In genomic region chr5:3888290-3888689, GRCh38 we compare ENCODE assay signal across 15 cellular contexts.
A peak's percentile ranks its signal among the peaks of the same experiment; 100 is the strongest.
DNase-seq lines count a peak whose midpoint lies in the region; ATAC-seq and TF ChIP-seq lines count a peak whose summit lies in the region.
"Had no signal": no experiment of that assay in that cellular context is flagged by ENCODE, and none has a peak within 500 bp of the region (broad histone marks: within the 10 kb centered on the region; RNA-seq: fewer than 3 reads in every experiment).

No MANE protein-coding gene starts in this region.

- peaks cover 0 to 12% (median 5%) of the 10 kb centered on the region in 11 experiments; a peak in 6 of 22 replicates for H3K9me3 ChIP-seq in BLaER1 treated with 17β-estradiol and CSF1 and Interleukin-3, amounts not matched to agents 10 nM and 100 nM (replicated peaks in 1 of 11)
- H3K9me3 ChIP-seq in KOPT-K1 (ENCODE audit: insufficient read depth, low read length, poor library complexity, severe bottlenecking) (peaks cover 16% of the 10 kb centered on the region), neural progenitor cell (ENCODE audit: low read depth) (no peaks in the 10 kb centered on the region), thymus (ENCODE audit: control insufficient read depth) (no peaks in the 10 kb centered on the region)

- H3K27me3 Mint-ChIP-seq in neural progenitor cell (ENCODE audit: insufficient read depth, low read depth), result peaks cover 4% of the 10 kb centered on the region
- no peaks in the 10 kb centered on the region for H3K27me3 Mint-ChIP-seq in stimulated activated naive CD8-positive, alpha-beta T cell treated with anti-CD3 and anti-CD28 coated beads, Interleukin-15, amount 100 ng/mL, for 72 hours
- H3K27me3 Mint-ChIP-seq: CD4-positive, alpha-beta T cell; CD8-positive, alpha-beta memory T cell had no signal

- no peak for DNase-seq in neural progenitor cell (ENCODE audit: low spot score)
- no peak for DNase-seq in stimulated activated naive CD8-positive, alpha-beta T cell treated with anti-CD3 and anti-CD28 coated beads, Interleukin-15, amount 100 ng/mL, for 72 hours
- no peak for DNase-seq in T-helper 1 cell
- DNase-seq: CD4-positive, alpha-beta T cell; CD8-positive, alpha-beta memory T cell; DMS 273 treated with DMSO at 0.1 percent for 48 hours; DMS79; GOT3; H7; HCEC 1CT had no signal

- H3K4me1 Mint-ChIP-seq in neural progenitor cell, result peaks cover 16% of the 10 kb centered on the region
- peaks cover 5% of the 10 kb centered on the region for H3K4me1 Mint-ChIP-seq in stimulated activated naive CD8-positive, alpha-beta T cell treated with anti-CD3 and anti-CD28 coated beads, Interleukin-15, amount 100 ng/mL, for 72 hours

- H3K4me3 Mint-ChIP-seq in neural progenitor cell, result peak overlapping the region; percentile 27
- H3K4me3 Mint-ChIP-seq in stimulated activated naive CD8-positive, alpha-beta T cell treated with anti-CD3 and anti-CD28 coated beads, Interleukin-15, amount 100 ng/mL, for 72 hours, result no peak overlapping the region
- H3K4me3 Mint-ChIP-seq: CD14-positive monocyte; CD4-positive, alpha-beta T cell; CD8-positive, alpha-beta memory T cell had no signal

- H3K9ac ChIP-seq in BLaER1 treated with 17β-estradiol and CSF1 and Interleukin-3, amounts not matched to agents 10 nM and 100 nM, result no peak overlapping the region
- H3K9ac ChIP-seq in neural progenitor cell, result no peak overlapping the region

- H3K27ac Mint-ChIP-seq in neural progenitor cell, result no peak overlapping the region
- no peak overlapping the region for H3K27ac Mint-ChIP-seq in stimulated activated naive CD8-positive, alpha-beta T cell treated with anti-CD3 and anti-CD28 coated beads, Interleukin-15, amount 100 ng/mL, for 72 hours
- H3K27ac Mint-ChIP-seq: CD14-positive monocyte; CD4-positive, alpha-beta T cell; CD8-positive, alpha-beta memory T cell had no signal

- H3F3A ChIP-seq in neural progenitor cell (ENCODE audit: low read depth), result no peaks in the 10 kb centered on the region

- H3K36me3 ChIP-seq in BLaER1 treated with 17β-estradiol and CSF1 and Interleukin-3, amounts not matched to agents 10 nM and 100 nM, result no peaks in the 10 kb centered on the region
- H3K36me3 ChIP-seq in KOPT-K1 (ENCODE audit: insufficient read depth, low read length) (no peaks in the 10 kb centered on the region), neural progenitor cell (no peaks in the 10 kb centered on the region), thymus (ENCODE audit: control insufficient read depth, insufficient read depth) (no peaks in the 10 kb centered on the region)

- 39% methylated on average over 6 of the region's 6 CpGs for WGBS in thymus

- no peaks in the 10 kb centered on the region for H3K36me3 Mint-ChIP-seq in neural progenitor cell
- H3K36me3 Mint-ChIP-seq: CD14-positive monocyte; CD8-positive, alpha-beta memory T cell had no signal

- H3K27me3 ChIP-seq in BLaER1 treated with 17β-estradiol and CSF1 and Interleukin-3, amounts not matched to agents 10 nM and 100 nM, result no peaks in the 10 kb centered on the region
- no peaks in the 10 kb centered on the region for H3K27me3 ChIP-seq in neural progenitor cell
- H3K27me3 ChIP-seq in thymus (ENCODE audit: control insufficient read depth, insufficient read depth), result no peaks in the 10 kb centered on the region

- H3K79me2 ChIP-seq in neural progenitor cell (ENCODE audit: low read depth), result no peaks in the 10 kb centered on the region

- H3K27ac ChIP-seq in BLaER1 treated with 17β-estradiol and CSF1 and Interleukin-3, amounts not matched to agents 10 nM and 100 nM, result peak overlapping the region in 7 of 11 experiments; percentile 11 to 84 (median 46); a peak in 10 of 22 replicates
- H3K27ac ChIP-seq in KOPT-K1 (ENCODE audit: low read depth, low read length, poor library complexity, severe bottlenecking), result peak overlapping the region; percentile 74
- no peak overlapping the region for H3K27ac ChIP-seq in neural progenitor cell
- peak overlapping the region; percentile 40 for H3K27ac ChIP-seq in thymus (ENCODE audit: low read depth)

- H3K4me2 ChIP-seq in BLaER1 treated with 17β-estradiol and CSF1 and Interleukin-3, amounts not matched to agents 10 nM and 100 nM, result peak overlapping the region in 8 of 11 experiments; percentile 63 to 84 (median 79); a peak in 16 of 22 replicates
- H3K4me2 ChIP-seq in neural progenitor cell, result no peak overlapping the region

- peaks cover 35 to 88% (median 77%) of the 10 kb centered on the region in 10 experiments for H3K4me1 ChIP-seq in BLaER1 treated with 17β-estradiol and CSF1 and Interleukin-3, amounts not matched to agents 10 nM and 100 nM
- H3K4me1 ChIP-seq in neural progenitor cell (peaks cover 10% of the 10 kb centered on the region), thymus (ENCODE audit: control insufficient read depth, insufficient read depth, low read length) (peaks cover 62% of the 10 kb centered on the region)

- H3K9me3 Mint-ChIP-seq in neural progenitor cell, result peaks cover 7% of the 10 kb centered on the region
- peaks cover 0 to 6% of the 10 kb centered on the region in 2 donors for H3K9me3 Mint-ChIP-seq in stimulated activated naive CD8-positive, alpha-beta T cell treated with anti-CD3 and anti-CD28 coated beads, Interleukin-15, amount 100 ng/mL, for 72 hours

- no peaks in the 10 kb centered on the region for H4K20me1 ChIP-seq in BLaER1 treated with 17β-estradiol and CSF1 and Interleukin-3, amounts not matched to agents 10 nM and 100 nM
- no peaks in the 10 kb centered on the region for H4K20me1 ChIP-seq in neural progenitor cell (ENCODE audit: low read depth)

- no peak overlapping the region for H2AFZ ChIP-seq in neural progenitor cell (replicated peaks)

- no peak for TF ChIP-seq CTCF in neural progenitor cell (IDR thresholded peaks at IDR 0.05)

- H3K4me3 ChIP-seq in BLaER1 treated with 17β-estradiol and CSF1 and Interleukin-3, amounts not matched to agents 10 nM and 100 nM, result no peak overlapping the region
- H3K4me3 ChIP-seq in neural progenitor cell (no peak overlapping the region), thymus (ENCODE audit: low read length) (no peak overlapping the region)

- no peak for ATAC-seq in stimulated activated naive CD8-positive, alpha-beta T cell treated with anti-CD3 and anti-CD28 coated beads, Interleukin-15, amount 100 ng/mL, for 72 hours
- ATAC-seq in GM18502 (IDR thresholded peaks at IDR 0.05; ENCODE audit: poor library complexity, unreplicated experiment), result no peak
